11 cellular contexts compared by ENCODE assay signal in genomic region chr2:86039178-86039962, GRCh38.
DNase-seq lines count a peak whose midpoint lies in the region; ATAC-seq, FAIRE-seq and TF ChIP-seq lines count a peak whose summit lies in the region.
"Had no signal": no experiment of that assay in that cellular context is flagged by ENCODE, and none has a peak within 500 bp of the region (broad histone marks: within the 10 kb centered on the region; RNA-seq: fewer than 3 reads in every experiment).

No MANE protein-coding gene starts in this region.

- no TSS peak for BruUV-seq in PC-9 (replicated peaks; lab: Mats Ljungman, UMichigan)

- H3K36me3 Mint-ChIP-seq in H9 (ENCODE audit: insufficient read depth in 1 of 3, low read depth in 3 of 3), result peaks cover 36 to 92% (median 76%) of the 10 kb centered on the region in 3 experiments
- peaks cover 66% of the 10 kb centered on the region for H3K36me3 Mint-ChIP-seq in activated naive CD8-positive, alpha-beta T cell treated with anti-CD3 and anti-CD28 coated beads for 36 hours
- H3K36me3 Mint-ChIP-seq in natural killer cell, result no peaks in the 10 kb centered on the region

- TF ChIP-seq CTCF in H9 (conservative IDR thresholded peaks at IDR 0.05) (no peak), natural killer cell (IDR thresholded peaks at IDR 0.05) (no peak), PC-9 (conservative IDR thresholded peaks at IDR 0.05) (no peak)

- H3K27ac ChIP-seq in BLaER1 (peak overlapping the region; percentile 98), H9 (ENCODE audit: insufficient read length, low read depth, low read length) (no peak overlapping the region), PC-9 (no peak overlapping the region)

- H3K23ac ChIP-seq in H9 (ENCODE audit: insufficient read length, low read depth, low read length), result no peak overlapping the region

- no peak overlapping the region for H3T11ph ChIP-seq in H9 (ENCODE audit: low read length)

- H3K4me3 ChIP-seq in BLaER1, result no peak overlapping the region
- no peak overlapping the region for H3K4me3 ChIP-seq in PC-9
- H3K4me3 ChIP-seq: esophagus squamous epithelium had no signal

- ATAC-seq in natural killer cell, result no peak
- no peak for ATAC-seq in HG02852 (IDR thresholded peaks at IDR 0.05; ENCODE audit: unreplicated experiment)
- ATAC-seq: HCT116 had no signal

- peaks cover 2 to 11% of the 10 kb centered on the region in 2 experiments; a peak in 2 of 4 replicates for H3K4me1 Mint-ChIP-seq in H9
- peaks cover 76% of the 10 kb centered on the region for H3K4me1 Mint-ChIP-seq in activated naive CD8-positive, alpha-beta T cell treated with anti-CD3 and anti-CD28 coated beads for 36 hours
- peaks cover 55 to 71% of the 10 kb centered on the region in 2 donors for H3K4me1 Mint-ChIP-seq in natural killer cell

- peaks cover 73% of the 10 kb centered on the region for H3K4me1 ChIP-seq in BLaER1
- H3K4me1 ChIP-seq in H9 (ENCODE audit: insufficient read depth, low read length), result no peaks in the 10 kb centered on the region
- no peaks in the 10 kb centered on the region for H3K4me1 ChIP-seq in PC-9 (replicated peaks; ENCODE audit: insufficient read depth)

- H4K91ac ChIP-seq in H9 (ENCODE audit: insufficient read length, low read depth, low read length), result no peak overlapping the region

- H4K20me1 ChIP-seq in BLaER1 (no peaks in the 10 kb centered on the region), H9 (ENCODE audit: control insufficient read depth, insufficient read depth, insufficient read length) (no peaks in the 10 kb centered on the region), PC-9 (ENCODE audit: insufficient read depth) (no peaks in the 10 kb centered on the region)

- no peaks in the 10 kb centered on the region for H3F3A ChIP-seq in PC-9 (ENCODE audit: insufficient read depth, low read depth)

- H3K9me3 Mint-ChIP-seq in H9 (no peaks in the 10 kb centered on the region), natural killer cell (no peaks in the 10 kb centered on the region)
- H3K9me3 Mint-ChIP-seq in activated naive CD8-positive, alpha-beta T cell treated with anti-CD3 and anti-CD28 coated beads for 36 hours, result no peaks in the 10 kb centered on the region

- no peak overlapping the region for H2BK12ac ChIP-seq in H9 (ENCODE audit: insufficient read length, low read depth, low read length)

- no peaks in the 10 kb centered on the region for H3K23me2 ChIP-seq in H9 (ENCODE audit: insufficient read length, low read depth, low read length, poor library complexity, severe bottlenecking)

- no peak overlapping the region for H3K4ac ChIP-seq in H9 (ENCODE audit: low read depth, low read length)

- H3K4me3 Mint-ChIP-seq in H9 (no peak overlapping the region), natural killer cell (peak overlapping the region; percentile 28)
- H3K4me3 Mint-ChIP-seq in activated naive CD8-positive, alpha-beta T cell treated with anti-CD3 and anti-CD28 coated beads for 36 hours, result no peak overlapping the region

- no peak overlapping the region for H4K5ac ChIP-seq in H9 (ENCODE audit: insufficient read length, low read depth, low read length)

- POLR2A ChIA-PET in PC-9 (lab: Charles Lee; ENCODE audit: unreplicated experiment), result interaction anchor here (0.7 kb wide), 1 partner anchor 17 kb away, joined by 3 read pairs; no protein-coding TSS in a partner anchor

- no peak overlapping the region for H2BK15ac ChIP-seq in H9 (ENCODE audit: low read depth, low read length)

- H3K36me3 ChIP-seq in BLaER1 (peaks cover 60% of the 10 kb centered on the region), PC-9 (ENCODE audit: low read depth) (peaks cover 4% of the 10 kb centered on the region; the same call in 1 of the 2 replicates)

- no peaks in the 10 kb centered on the region for H3K9me2 ChIP-seq in PC-9 (ENCODE audit: insufficient read depth)

- no CpG with 5 or more reads among the region's 9 CpGs for WGBS in H9 (ENCODE audit: extremely low coverage, insufficient read length, low lambda C conversion rate)

- CTCF ChIA-PET in PC-9 (lab: Charles Lee), result no interaction called here

- no peak overlapping the region for H2BK120ac ChIP-seq in H9 (ENCODE audit: low read depth, low read length, poor library complexity, severe bottlenecking)

- FAIRE-seq in H54 (lab: Jason Lieb, UNC), result no peak

- H3K4me2 ChIP-seq in BLaER1, result peak overlapping the region; percentile 93
- H3K4me2 ChIP-seq in H9 (ENCODE audit: insufficient read depth, insufficient read length, low read length), result no peak overlapping the region
- no peak overlapping the region for H3K4me2 ChIP-seq in PC-9

- no peak overlapping the region for H4K8ac ChIP-seq in H9 (replicated peaks; ENCODE audit: insufficient read length, low read depth, low read length)

- H2BK5ac ChIP-seq in H9 (ENCODE audit: insufficient read length, low read length), result no peak overlapping the region

- no peak overlapping the region for H3K18ac ChIP-seq in H9 (ENCODE audit: insufficient read length, low read depth, low read length)

- TF ChIP-seq POLR2A in H54 (IDR thresholded peaks at IDR 0.05; ENCODE audit: low read depth, low read length), result no peak

- H3K56ac ChIP-seq in H9 (ENCODE audit: insufficient read length, low read depth, low read length), result no peak overlapping the region

- no peak overlapping the region for H2AK5ac ChIP-seq in H9 (ENCODE audit: insufficient read length, low read length)

- H3K9ac ChIP-seq in BLaER1 (no peak overlapping the region; the same call in none of the 2 replicates), H9 (ENCODE audit: extremely low read depth, insufficient read length, low read length) (no peak overlapping the region)

- H3K27ac Mint-ChIP-seq in H9 (no peak overlapping the region; a peak in 1 of 7 replicates), natural killer cell (peak overlapping the region; percentile 98 to 99)
- peak overlapping the region; percentile 96 for H3K27ac Mint-ChIP-seq in activated naive CD8-positive, alpha-beta T cell treated with anti-CD3 and anti-CD28 coated beads for 36 hours

- H3K27me3 ChIP-seq in BLaER1 (no peaks in the 10 kb centered on the region), H9 (ENCODE audit: insufficient read depth, low read length) (no peaks in the 10 kb centered on the region), PC-9 (ENCODE audit: insufficient read depth, low read depth) (no peaks in the 10 kb centered on the region)
- H3K27me3 ChIP-seq: esophagus squamous epithelium had no signal

- H2BK20ac ChIP-seq in H9 (ENCODE audit: low read depth, low read length, poor library complexity, severe bottlenecking), result no peak overlapping the region

- DNase-seq in H9 (peak; percentile 15), natural killer cell (peak; percentile 15), H54 (ENCODE audit: insufficient read length, low spot score) (no peak), PC-9 (no peak)
- DNase-seq in activated naive CD8-positive, alpha-beta T cell treated with anti-CD3 and anti-CD28 coated beads for 36 hours, result no peak
- DNase-seq in activated CD4-positive, alpha-beta T cell treated with anti-CD3 and anti-CD28 coated beads for 4 hours, result no peak
- DNase-seq: esophagus squamous epithelium, NCI-H446 had no signal

- intact Hi-C loops in natural killer cell (cut with micrococcal nuclease), result loop anchor here (5.0 kb wide), 2 partner anchors 42 to 347 kb away; partner anchors contain the start of gene GNLY
- intact Hi-C loops in PC-9 (cut with micrococcal nuclease; ENCODE audit: unreplicated experiment), result no loop called here

- no peaks in the 10 kb centered on the region for H3K27me3 Mint-ChIP-seq in H9 (ENCODE audit: low read depth)
- H3K27me3 Mint-ChIP-seq in activated naive CD8-positive, alpha-beta T cell treated with anti-CD3 and anti-CD28 coated beads for 36 hours, result no peaks in the 10 kb centered on the region
- H3K27me3 Mint-ChIP-seq in natural killer cell (ENCODE audit: low read depth in 2 of 2), result no peaks in the 10 kb centered on the region

- H3K9me3 ChIP-seq in BLaER1 (no peaks in the 10 kb centered on the region), H9 (ENCODE audit: control insufficient read depth, low read depth, low read length) (no peaks in the 10 kb centered on the region), PC-9 (ENCODE audit: insufficient read depth, low read depth) (no peaks in the 10 kb centered on the region)
- H3K9me3 ChIP-seq: esophagus squamous epithelium had no signal

- no peaks in the 10 kb centered on the region for H3K79me1 ChIP-seq in H9 (ENCODE audit: insufficient read depth, low read depth, low read length, poor library complexity, severe bottlenecking)

- no peak overlapping the region for H3K14ac ChIP-seq in H9 (ENCODE audit: insufficient read depth, low read length)

- H2AFZ ChIP-seq in H9 (ENCODE audit: low read length) (no peak overlapping the region), PC-9 (no peak overlapping the region)

- H3K79me2 ChIP-seq in H9 (ENCODE audit: insufficient read depth, low read length) (no peaks in the 10 kb centered on the region), PC-9 (ENCODE audit: low read depth) (no peaks in the 10 kb centered on the region)

Comparison
In these comparisons a context has a peak if more than half of its experiments do, and no peak if none do; other contexts are left out.
1. DNase-seq: peak in H9 (single experiment) and natural killer cell (single experiment); none in activated naive CD8-positive, alpha-beta T cell treated with anti-CD3 and anti-CD28 coated beads for 36 hours (single experiment), H54 (single experiment), PC-9 (0 of 2) and activated CD4-positive, alpha-beta T cell treated with anti-CD3 and anti-CD28 coated beads for 4 hours (0 of 2).
2. H3K27ac Mint-ChIP-seq: peak in activated naive CD8-positive, alpha-beta T cell treated with anti-CD3 and anti-CD28 coated beads for 36 hours (single experiment) and natural killer cell (2 of 2); none in H9 (0 of 3).